Comparison of ENCODE assay signal across 1 cellular context in the genomic region with DNA sequence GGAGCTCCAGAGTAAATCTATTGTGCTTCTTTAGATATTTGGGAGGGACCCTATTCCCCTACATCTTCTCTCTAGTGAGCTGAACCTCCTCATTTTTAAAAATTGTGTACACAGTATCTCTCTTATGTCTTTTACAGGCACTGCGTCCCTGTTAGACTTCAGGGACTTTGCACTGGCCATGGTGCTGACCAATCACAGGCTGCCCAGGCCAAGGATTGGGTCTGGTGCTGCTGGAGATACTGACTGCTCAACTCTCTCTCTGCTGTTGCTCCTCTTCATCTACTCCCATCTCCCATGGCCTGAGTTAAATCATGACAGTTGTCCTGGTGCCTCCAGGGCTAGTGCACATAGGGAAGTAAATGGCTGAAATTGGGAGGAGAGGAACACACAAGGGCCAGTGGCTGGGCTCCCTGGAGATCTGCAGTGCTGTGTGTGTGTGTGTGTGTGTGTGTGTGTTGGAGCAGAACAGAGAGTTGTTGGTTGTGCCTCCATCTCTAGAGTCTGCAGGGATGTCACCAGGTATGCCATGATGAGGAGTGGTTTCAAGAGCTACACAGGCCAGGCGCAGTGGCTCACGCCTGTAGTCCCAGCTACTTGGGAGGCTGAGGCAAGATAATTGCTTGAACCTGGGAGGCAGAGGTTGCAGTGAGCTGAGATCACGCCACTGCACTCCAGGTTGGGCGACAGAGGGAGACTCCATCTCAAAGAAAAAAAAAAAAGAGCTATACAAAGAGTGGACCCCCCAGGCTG.
TF ChIP-seq lines count a peak whose summit lies in the region.

No MANE protein-coding gene starts in this region.

TF ChIP-seq in IMR-90, 13 proteins besides CTCF, POLR2A, EP300 and RAD21:
- TF ChIP-seq, protein P1, sequence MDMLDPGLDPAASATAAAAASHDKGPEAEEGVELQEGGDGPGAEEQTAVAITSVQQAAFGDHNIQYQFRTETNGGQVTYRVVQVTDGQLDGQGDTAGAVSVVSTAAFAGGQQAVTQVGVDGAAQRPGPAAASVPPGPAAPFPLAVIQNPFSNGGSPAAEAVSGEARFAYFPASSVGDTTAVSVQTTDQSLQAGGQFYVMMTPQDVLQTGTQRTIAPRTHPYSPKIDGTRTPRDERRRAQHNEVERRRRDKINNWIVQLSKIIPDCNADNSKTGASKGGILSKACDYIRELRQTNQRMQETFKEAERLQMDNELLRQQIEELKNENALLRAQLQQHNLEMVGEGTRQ (IDR thresholded peaks at IDR 0.05; ENCODE audit: low read depth, low read length) = no peak
- TF ChIP-seq, protein P2, sequence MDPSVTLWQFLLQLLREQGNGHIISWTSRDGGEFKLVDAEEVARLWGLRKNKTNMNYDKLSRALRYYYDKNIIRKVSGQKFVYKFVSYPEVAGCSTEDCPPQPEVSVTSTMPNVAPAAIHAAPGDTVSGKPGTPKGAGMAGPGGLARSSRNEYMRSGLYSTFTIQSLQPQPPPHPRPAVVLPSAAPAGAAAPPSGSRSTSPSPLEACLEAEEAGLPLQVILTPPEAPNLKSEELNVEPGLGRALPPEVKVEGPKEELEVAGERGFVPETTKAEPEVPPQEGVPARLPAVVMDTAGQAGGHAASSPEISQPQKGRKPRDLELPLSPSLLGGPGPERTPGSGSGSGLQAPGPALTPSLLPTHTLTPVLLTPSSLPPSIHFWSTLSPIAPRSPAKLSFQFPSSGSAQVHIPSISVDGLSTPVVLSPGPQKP (IDR thresholded peaks at IDR 0.05; ENCODE audit: borderline replicate concordance, low read depth, low read length) = no peak
- TF ChIP-seq CHD1 (IDR thresholded peaks at IDR 0.05; ENCODE audit: low read depth, low read length) (no peak), MXI1 (IDR thresholded peaks at IDR 0.05; ENCODE audit: borderline replicate concordance, low read depth, low read length) (no peak), MAFK (IDR thresholded peaks at IDR 0.05; ENCODE audit: low read depth, low read length) (no peak), SMC3 (IDR thresholded peaks at IDR 0.05; ENCODE audit: low read depth, low read length) (no peak), NFE2L2 (IDR thresholded peaks at IDR 0.05; ENCODE audit: low read depth, low read length) (no peak), RCOR1 (IDR thresholded peaks at IDR 0.05; ENCODE audit: insufficient replicate concordance, low read length) (no peak), CEBPB (IDR thresholded peaks at IDR 0.05; ENCODE audit: low read depth, low read length) (no peak), MAZ (IDR thresholded peaks at IDR 0.05; ENCODE audit: borderline replicate concordance, low read depth, low read length) (no peak), FOS (IDR thresholded peaks at IDR 0.05; ENCODE audit: low read depth, low read length) (no peak), RFX5 (IDR thresholded peaks at IDR 0.05; ENCODE audit: low read depth, low read length) (no peak), BHLHE40 (IDR thresholded peaks at IDR 0.05; ENCODE audit: low read depth, low read length) (no peak)
